12 cellular contexts compared by ENCODE assay signal in genomic region chr19:16199275-16199932, GRCh38. TPM values are rescaled to one million over a fixed set of nuclear protein-coding genes. Genes with fewer than 3 reads are reported as not detected.
DNase-seq lines count a peak whose midpoint lies in the region; ATAC-seq and TF ChIP-seq lines count a peak whose summit lies in the region.
"Had no signal": no experiment of that assay in that cellular context is flagged by ENCODE, and none has a peak within 500 bp of the region (broad histone marks: within the 10 kb centered on the region; RNA-seq: fewer than 3 reads in every experiment).

No MANE protein-coding gene starts in this region.

- intact Hi-C loops in upper lobe of right lung (cut with DNase I) = no loop called here

- no peaks in the 10 kb centered on the region for H3K27me3 ChIP-seq in lung (ENCODE audit: control insufficient read depth, insufficient read depth)
- H3K27me3 ChIP-seq in upper lobe of right lung = no peaks in the 10 kb centered on the region

- peaks cover 49% of the 10 kb centered on the region for H3K4me1 Mint-ChIP-seq in activated naive CD8-positive, alpha-beta T cell treated with anti-CD3 and anti-CD28 coated beads for 36 hours

- TF ChIP-seq CTCF in lung (IDR thresholded peaks at IDR 0.05; ENCODE audit: control extremely low read depth, extremely low read depth) = no peak
- TF ChIP-seq CTCF in upper lobe of right lung (IDR thresholded peaks at IDR 0.05) = no peak

- H3K4me3 ChIP-seq in lung = no peak overlapping the region
- no peak overlapping the region for H3K4me3 ChIP-seq in upper lobe of right lung

- no peaks in the 10 kb centered on the region for H3K27me3 Mint-ChIP-seq in activated naive CD8-positive, alpha-beta T cell treated with anti-CD3 and anti-CD28 coated beads for 36 hours

- no peaks in the 10 kb centered on the region for H3K9me3 Mint-ChIP-seq in activated naive CD8-positive, alpha-beta T cell treated with anti-CD3 and anti-CD28 coated beads for 36 hours

- peaks cover 8 to 12% of the 10 kb centered on the region in 2 donors for H3K4me1 ChIP-seq in lung (ENCODE audit: control insufficient read depth in 2 of 2, insufficient read depth in 2 of 2, low read length in 2 of 2)
- peaks cover 23% of the 10 kb centered on the region for H3K4me1 ChIP-seq in upper lobe of right lung

- peak overlapping the region in 1 of 2 donors; percentile 78 for H3K27ac ChIP-seq in lung (ENCODE audit: low read depth in 1 of 2, low read length in 1 of 2)
- peak overlapping the region; percentile 55 for H3K27ac ChIP-seq in upper lobe of right lung
- H3K27ac ChIP-seq: KMS-11 had no signal

- H3K36me3 Mint-ChIP-seq in activated naive CD8-positive, alpha-beta T cell treated with anti-CD3 and anti-CD28 coated beads for 36 hours = peaks cover 35% of the 10 kb centered on the region

- peak overlapping the region; percentile 49 for H3K27ac Mint-ChIP-seq in activated naive CD8-positive, alpha-beta T cell treated with anti-CD3 and anti-CD28 coated beads for 36 hours

- peak overlapping the region; percentile 96 for H3K4me3 Mint-ChIP-seq in activated naive CD8-positive, alpha-beta T cell treated with anti-CD3 and anti-CD28 coated beads for 36 hours

- H3K9me3 ChIP-seq in lung (ENCODE audit: control insufficient read depth in 2 of 2, insufficient read depth in 1 of 2, low read length in 1 of 2) = no peaks in the 10 kb centered on the region
- H3K9me3 ChIP-seq in upper lobe of right lung = no peaks in the 10 kb centered on the region

- DNase-seq in stimulated activated CD4-positive, alpha-beta T cell treated with anti-CD3 and anti-CD28 coated beads, Interleukin-4, amount 100 ng/mL, for 24 hours = peak; percentile 3
- no peak for DNase-seq in stimulated activated CD4-positive, alpha-beta T cell treated with anti-CD3 and anti-CD28 coated beads, Interleukin-4, amount 100 ng/mL, for 4 hours
- DNase-seq in activated naive CD8-positive, alpha-beta T cell treated with anti-CD3 and anti-CD28 coated beads for 36 hours = no peak
- DNase-seq in lung (ENCODE audit: low spot score) = peak; percentile 57
- peak; percentile 72 for DNase-seq in upper lobe of right lung
- DNase-seq in iPS-NIHi7 (ENCODE audit: extremely low spot score) = no peak
- no peak for DNase-seq in SIG-M5 (lab: John Stamatoyannopoulos, UW)
- DNase-seq: effector memory CD4-positive, alpha-beta T cell had no signal

- 65 to 91% methylated on average over 9 of the region's 9 CpGs for WGBS in lung, 2 donors

- no peak for ATAC-seq in lung (ENCODE audit: insufficient read depth, low FRiP score)
- peak; percentile 13 for ATAC-seq in upper lobe of right lung
- ATAC-seq in HG03139 (IDR thresholded peaks at IDR 0.05; ENCODE audit: unreplicated experiment) = no peak

- H3K36me3 ChIP-seq in lung (ENCODE audit: control insufficient read depth in 2 of 2, insufficient read depth in 2 of 2, low read length in 2 of 2) (peaks cover 4 to 29% of the 10 kb centered on the region in 2 donors), upper lobe of right lung (peaks cover 15% of the 10 kb centered on the region)

RNA-seq across cellular contexts. Expression of gene AP1M1, which starts 1.7 kb away (rescaled TPM):
- 10 to 100 TPM; 90.7 to 97.2 TPM for total RNA-seq in activated naive CD8-positive, alpha-beta T cell treated with anti-CD3 and anti-CD28 coated beads for 36 hours
- total RNA-seq in lung = 10 to 100 TPM; 38.5 to 85.7 TPM
- 10 to 100 TPM; 31.2 to 70.0 TPM for polyA plus RNA-seq in lung
- total RNA-seq in upper lobe of right lung = 72.1 TPM

RNA-seq across cellular contexts. Expression of gene FAM32A, which starts 14.2 kb away (rescaled TPM):
- 10 to 100 TPM; 65.0 to 66.3 TPM for total RNA-seq in activated naive CD8-positive, alpha-beta T cell treated with anti-CD3 and anti-CD28 coated beads for 36 hours
- total RNA-seq in lung (10 to 100 TPM; 53.5 to 73.2 TPM), upper lobe of right lung (56.4 TPM)
- polyA plus RNA-seq in lung = 10 to 100 TPM; 64.5 to 81.7 TPM

RNA-seq across cellular contexts. Expression of gene CIB3, which starts 26.1 kb away (rescaled TPM):
- not detected for total RNA-seq in activated naive CD8-positive, alpha-beta T cell treated with anti-CD3 and anti-CD28 coated beads for 36 hours
- total RNA-seq in lung (not detected), upper lobe of right lung (not detected)
- under 1 TPM in 1 of 2 donors, not detected in 1; 0.07 TPM for polyA plus RNA-seq in lung
- total RNA-seq: activated CD8-positive, alpha-beta memory T cell treated with anti-CD3 and anti-CD28 coated beads for 36 hours; mononuclear cell had no signal

RNA-seq across cellular contexts. Expression of gene HSH2D, which starts 55.9 kb away (rescaled TPM):
- total RNA-seq in activated naive CD8-positive, alpha-beta T cell treated with anti-CD3 and anti-CD28 coated beads for 36 hours = 10 to 100 TPM; 29.6 to 29.8 TPM
- total RNA-seq in lung (1 to 10 TPM; 5.5 to 6.1 TPM), upper lobe of right lung (6.0 TPM)
- polyA plus RNA-seq in lung = 1 to 10 TPM; 6.6 to 9.3 TPM

Comparison
In these comparisons a context has a peak if more than half of its experiments do, and no peak if none do; other contexts are left out.
1. DNase-seq: peak in stimulated activated CD4-positive, alpha-beta T cell treated with anti-CD3 and anti-CD28 coated beads, Interleukin-4, amount 100 ng/mL, for 24 hours (single experiment), lung (single experiment) and upper lobe of right lung (single experiment); none in stimulated activated CD4-positive, alpha-beta T cell treated with anti-CD3 and anti-CD28 coated beads, Interleukin-4, amount 100 ng/mL, for 4 hours (0 of 2), activated naive CD8-positive, alpha-beta T cell treated with anti-CD3 and anti-CD28 coated beads for 36 hours (single experiment), iPS-NIHi7 (single experiment) and SIG-M5 (single experiment).